Comparison of ENCODE assay signal across 8 cellular contexts in genomic region chr3:156664285-156665178, GRCh38. TPM values are rescaled to one million over a fixed set of nuclear protein-coding genes. Genes with fewer than 3 reads are reported as not detected.
DNase-seq lines count a peak whose midpoint lies in the region; ATAC-seq and TF ChIP-seq lines count a peak whose summit lies in the region.

No MANE protein-coding gene starts in this region.

- WGBS in mesendoderm (ENCODE audit: extremely low coverage, insufficient coverage, low lambda C conversion rate), result no CpG with 5 or more reads among the region's 5 CpGs
- WGBS in gastroesophageal sphincter (ENCODE audit: low coverage in 1 of 2), 2 donors, result 74 to 76% methylated on average over 5 of the region's 5 CpGs

- no peak overlapping the region for H4K8ac ChIP-seq in mesendoderm (ENCODE audit: low read depth, low read length)

- no peak overlapping the region for H2BK5ac ChIP-seq in mesendoderm (ENCODE audit: low read length)

- H3K18ac ChIP-seq in mesendoderm (ENCODE audit: low read length), result no peak overlapping the region

- no peak for TF ChIP-seq EP300 in gastroesophageal sphincter (IDR thresholded peaks at IDR 0.05)

- no peak overlapping the region for H3K9ac ChIP-seq in mesendoderm (ENCODE audit: low read length)

- H3K23ac ChIP-seq in mesendoderm (ENCODE audit: low read length), result no peak overlapping the region

- TF ChIP-seq CTCF in gastroesophageal sphincter (IDR thresholded peaks at IDR 0.05), result no peak
- TF ChIP-seq CTCF in tibial artery (IDR thresholded peaks at IDR 0.05), result no peak

- H3K79me1 ChIP-seq in mesendoderm (ENCODE audit: low read length), result no peaks in the 10 kb centered on the region

- H2AK5ac ChIP-seq in mesendoderm (ENCODE audit: low read length), result peak overlapping the region; percentile 40

- TF ChIP-seq POLR2A in gastroesophageal sphincter (IDR thresholded peaks at IDR 0.05), result no peak

- H3K27ac ChIP-seq in mesendoderm (ENCODE audit: low read depth, low read length) (no peak overlapping the region), gastroesophageal sphincter (no peak overlapping the region), tibial artery (no peak overlapping the region)

- H3K4me3 ChIP-seq in mesendoderm (ENCODE audit: low read length) (no peak overlapping the region), gastroesophageal sphincter (no peak overlapping the region), tibial artery (no peak overlapping the region)

- ATAC-seq in GM18517 (IDR thresholded peaks at IDR 0.05; ENCODE audit: unreplicated experiment) (peak; percentile 80), GM21619 (IDR thresholded peaks at IDR 0.05; ENCODE audit: unreplicated experiment) (peak; percentile 78), HG03565 (IDR thresholded peaks at IDR 0.05; ENCODE audit: unreplicated experiment) (peak; percentile 71), gastroesophageal sphincter (no peak)

- H3K79me2 ChIP-seq in mesendoderm (ENCODE audit: control insufficient read depth, insufficient read depth, low read length), result no peaks in the 10 kb centered on the region

- H3K9me3 ChIP-seq in gastroesophageal sphincter (no peaks in the 10 kb centered on the region), tibial artery (no peaks in the 10 kb centered on the region)

- H3K4me1 ChIP-seq in mesendoderm (ENCODE audit: control insufficient read depth, low read depth, low read length) (no peaks in the 10 kb centered on the region), gastroesophageal sphincter (peaks cover 0 to 2% (median 0%) of the 10 kb centered on the region in 3 donors), tibial artery (peaks cover 0 to 9% (median 3%) of the 10 kb centered on the region in 4 donors)

- no peak overlapping the region for H2BK15ac ChIP-seq in mesendoderm (replicated peaks; ENCODE audit: low read depth)

- no peak overlapping the region for H3K4ac ChIP-seq in mesendoderm (ENCODE audit: low read depth, low read length)

- no peak overlapping the region for H3K4me2 ChIP-seq in mesendoderm (ENCODE audit: low read length)

- no peaks in the 10 kb centered on the region for H3K36me3 ChIP-seq in mesendoderm (ENCODE audit: control insufficient read depth, insufficient read depth, low read length)
- no peaks in the 10 kb centered on the region for H3K36me3 ChIP-seq in gastroesophageal sphincter
- H3K36me3 ChIP-seq in tibial artery, result no peaks in the 10 kb centered on the region

- intact Hi-C loops in tibial artery (cut with DNase I; ENCODE audit: low total_unique reads), result no loop called here

- no peak overlapping the region for H2BK120ac ChIP-seq in mesendoderm (ENCODE audit: low read depth, low read length)

- DNase-seq in mesendoderm, result no peak
- no peak for DNase-seq in tibial artery
- DNase-seq in mucosa of gallbladder (ENCODE audit: low spot score), result no peak
- DNase-seq in NCI-H446 treated with DMSO at 0.1 percent for 48 hours (lab: John Stamatoyannopoulos, UW), result no peak

- H3K27me3 ChIP-seq in mesendoderm (ENCODE audit: insufficient read depth, low read length, poor library complexity), result no peaks in the 10 kb centered on the region
- H3K27me3 ChIP-seq in gastroesophageal sphincter, result no peaks in the 10 kb centered on the region
- no peaks in the 10 kb centered on the region for H3K27me3 ChIP-seq in tibial artery

- H3K56ac ChIP-seq in mesendoderm (ENCODE audit: low read length), result no peak overlapping the region

- no peak overlapping the region for H4K5ac ChIP-seq in mesendoderm (ENCODE audit: low read length)

RNA-seq across cellular contexts. Expression of gene TIPARP, which starts 9.9 kb away (rescaled TPM):
- 3.8 TPM for polyA plus RNA-seq in mesendoderm (2013, experiment 1 of 2)
- 4.3 TPM for polyA plus RNA-seq in mesendoderm (2013, experiment 2 of 2)
- total RNA-seq in gastroesophageal sphincter (100 to 1,000 TPM in 1 of 4 donors, 10 to 100 TPM in 3; 49.8 to 144 (median 72.6) TPM), mucosa of gallbladder (28.5 TPM)
